27 cellular contexts compared by ENCODE assay signal in the genomic region with DNA sequence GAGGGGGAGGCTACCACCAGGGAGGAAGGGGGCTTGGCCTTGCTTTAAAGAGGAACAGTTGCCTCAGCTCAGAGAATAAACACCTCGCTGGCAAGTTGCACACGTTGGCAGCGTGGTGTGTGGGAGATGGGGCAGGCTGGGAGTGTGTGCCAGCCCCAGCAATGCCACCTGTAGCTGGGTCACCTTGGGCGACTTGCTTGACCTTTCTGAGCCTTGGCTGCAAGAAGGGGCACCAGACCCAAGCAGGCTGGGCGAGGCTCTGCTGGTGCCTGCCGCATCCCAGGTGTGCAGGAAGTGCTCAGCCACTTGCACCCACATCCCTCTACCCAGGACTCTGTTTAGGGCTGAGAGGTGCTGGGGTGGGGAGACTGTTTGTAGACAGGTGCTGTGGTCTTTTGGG. TPM values are rescaled to one million over a fixed set of nuclear protein-coding genes. Genes with fewer than 3 reads are reported as not detected.
"Had no signal": no experiment of that assay in that cellular context is flagged by ENCODE, and none has a peak within 500 bp of the region (broad histone marks: within the 10 kb centered on the region; RNA-seq: fewer than 3 reads in every experiment).

No MANE protein-coding gene starts in this region.

- ATAC-seq: activated T-cell treated with anti-CD3 and anti-CD28 coated beads, Interleukin-2, amount 50 U/mL, for 72 hours; effector memory CD8-positive, alpha-beta T cell; left lobe of liver; natural killer cell had no signal

- H3K4me3 ChIP-seq: adrenal gland, prostate gland, skin epidermis, transverse colon, vagina had no signal

- H3K9me3 Mint-ChIP-seq: activated naive CD4-positive, alpha-beta T cell treated with anti-CD3 and anti-CD28 coated beads, Interleukin-2, amount 50 U/mL, for 24 hours; activated T-cell treated with anti-CD3 and anti-CD28 coated beads, Interleukin-2, amount 50 U/mL, for 72 hours; dendritic cell treated with granulocyte-macrophage colony-stimulating factor and Interleukin-4, amounts not matched to agents 40 ng/mL and 50 ng/mL, for 4 days; effector memory CD8-positive, alpha-beta T cell; natural killer cell; stimulated activated naive CD8-positive, alpha-beta T cell treated with anti-CD3 and anti-CD28 coated beads, Interleukin-15, Interleukin-2, amounts not matched to agents 100 ng/mL and 50 ng/mL, for 24 hours had no signal

- H3K27me3 ChIP-seq: adrenal gland, transverse colon, vagina had no signal

- H3K36me3 Mint-ChIP-seq: activated naive CD4-positive, alpha-beta T cell treated with anti-CD3 and anti-CD28 coated beads, Interleukin-2, amount 50 U/mL, for 24 hours; natural killer cell had no signal

- H3K4me1 ChIP-seq: adrenal gland, prostate gland, transverse colon, vagina had no signal

- H3K27me3 Mint-ChIP-seq: activated naive CD4-positive, alpha-beta T cell treated with anti-CD3 and anti-CD28 coated beads, Interleukin-2, amount 50 U/mL, for 24 hours; dendritic cell treated with granulocyte-macrophage colony-stimulating factor and Interleukin-4, amounts not matched to agents 40 ng/mL and 50 ng/mL, for 4 days; effector memory CD8-positive, alpha-beta T cell; stimulated activated naive CD8-positive, alpha-beta T cell treated with anti-CD3 and anti-CD28 coated beads, Interleukin-15, Interleukin-2, amounts not matched to agents 100 ng/mL and 50 ng/mL, for 24 hours had no signal

- H3K36me3 ChIP-seq: adrenal gland, prostate gland, transverse colon, vagina, WERI-Rb-1 had no signal

- H3K9me3 ChIP-seq: adrenal gland, prostate gland, transverse colon, vagina had no signal

- DNase-seq: activated CD4-positive, alpha-beta T cell treated with anti-CD3 and anti-CD28 coated beads for 1 hour; activated CD4-positive, alpha-beta T cell treated with anti-CD3 and anti-CD28 coated beads, Interleukin-2, amount 50 U/mL, for 4 hours; activated effector memory CD4-positive, alpha-beta T cell treated with anti-CD3 and anti-CD28 coated beads, Interleukin-2, amount 50 U/mL, for 16 hours; activated T-cell treated with anti-CD3 and anti-CD28 coated beads, Interleukin-2, amount 50 U/mL, for 72 hours; adrenal gland; effector memory CD8-positive, alpha-beta T cell; foreskin fibroblast; islet precursor cell; mesenchymal stem cell; natural killer cell; right cardiac atrium; stimulated activated CD4-positive, alpha-beta T cell treated with anti-CD3 and anti-CD28 coated beads, Interleukin-15, amount 100 ng/mL, for 24 hours; stimulated activated CD4-positive, alpha-beta T cell treated with anti-CD3 and anti-CD28 coated beads, Interleukin-2, amount 100 ng/mL, for 48 hours; transverse colon; WERI-Rb-1 had no signal

- H3K27ac Mint-ChIP-seq: activated naive CD4-positive, alpha-beta T cell treated with anti-CD3 and anti-CD28 coated beads, Interleukin-2, amount 50 U/mL, for 24 hours; activated T-cell treated with anti-CD3 and anti-CD28 coated beads, Interleukin-2, amount 50 U/mL, for 72 hours; dendritic cell treated with granulocyte-macrophage colony-stimulating factor and Interleukin-4, amounts not matched to agents 40 ng/mL and 50 ng/mL, for 4 days; effector memory CD8-positive, alpha-beta T cell; natural killer cell; stimulated activated naive CD8-positive, alpha-beta T cell treated with anti-CD3 and anti-CD28 coated beads, Interleukin-15, Interleukin-2, amounts not matched to agents 100 ng/mL and 50 ng/mL, for 24 hours had no signal

- H3K4me1 Mint-ChIP-seq: activated naive CD4-positive, alpha-beta T cell treated with anti-CD3 and anti-CD28 coated beads, Interleukin-2, amount 50 U/mL, for 24 hours; natural killer cell had no signal

- H3K4me3 Mint-ChIP-seq: activated naive CD4-positive, alpha-beta T cell treated with anti-CD3 and anti-CD28 coated beads, Interleukin-2, amount 50 U/mL, for 24 hours; activated T-cell treated with anti-CD3 and anti-CD28 coated beads, Interleukin-2, amount 50 U/mL, for 72 hours; dendritic cell treated with granulocyte-macrophage colony-stimulating factor and Interleukin-4, amounts not matched to agents 40 ng/mL and 50 ng/mL, for 4 days; effector memory CD8-positive, alpha-beta T cell; natural killer cell; stimulated activated naive CD8-positive, alpha-beta T cell treated with anti-CD3 and anti-CD28 coated beads, Interleukin-15, Interleukin-2, amounts not matched to agents 100 ng/mL and 50 ng/mL, for 24 hours had no signal

- H3K27ac ChIP-seq: adrenal gland, prostate gland, skin epidermis, transverse colon, vagina, WERI-Rb-1 had no signal

RNA-seq across cellular contexts. Expression of a gene that starts 0.6 kb away (rescaled TPM):
- total RNA-seq: activated CD8-positive, alpha-beta memory T cell treated with anti-CD3 and anti-CD28 coated beads for 36 hours; activated T-cell treated with anti-CD3 and anti-CD28 coated beads, Interleukin-2, amount 50 U/mL, for 72 hours; adrenal gland; astrocyte; bronchial epithelial cell; left lobe of liver; natural killer cell; osteoblast; right cardiac atrium; T-helper 2 cell treated with Interferon-gamma antibody and Interleukin-4, amounts not matched to agents 100 ng/mL and 5 ng/mL, for 36 hours; transverse colon; vagina had no signal
- polyA plus RNA-seq: adrenal gland, right cardiac atrium had no signal
